Comparison of ENCODE assay signal across 26 cellular contexts in the genomic region with DNA sequence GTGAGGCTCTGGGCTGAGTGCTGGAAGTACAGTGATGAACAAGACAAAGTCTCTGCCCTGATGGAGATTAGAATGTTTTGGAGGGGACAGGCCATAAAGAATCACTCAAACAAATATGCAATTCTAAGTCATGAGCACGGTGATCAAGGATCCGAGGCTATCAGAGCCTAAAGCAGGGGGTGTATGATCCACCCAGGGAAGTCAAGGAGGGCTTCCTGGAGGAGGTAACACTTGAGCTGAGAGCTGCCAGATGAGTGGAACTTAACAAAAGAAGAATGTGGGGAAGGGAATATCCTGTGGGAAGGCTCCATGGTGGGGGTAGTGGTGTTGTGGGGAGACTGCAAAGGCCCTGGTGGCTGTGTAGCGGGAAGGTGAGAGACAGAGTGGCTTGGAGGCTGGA. TPM values are rescaled to one million over a fixed set of nuclear protein-coding genes. Genes with fewer than 3 reads are reported as not detected.
DNase-seq lines count a peak whose midpoint lies in the region; ATAC-seq, FAIRE-seq and TF ChIP-seq lines count a peak whose summit lies in the region.
"Had no signal": no experiment of that assay in that cellular context is flagged by ENCODE, and none has a peak within 500 bp of the region (broad histone marks: within the 10 kb centered on the region; RNA-seq: fewer than 3 reads in every experiment).

No MANE protein-coding gene starts in this region.

- ATAC-seq in HepG2 = no peak
- no peak for ATAC-seq in right lobe of liver
- ATAC-seq in T-helper 17 cell = no peak
- ATAC-seq in GM18520 (IDR thresholded peaks at IDR 0.05; ENCODE audit: unreplicated experiment) = no peak
- no peak for ATAC-seq in GM18861 (IDR thresholded peaks at IDR 0.05; ENCODE audit: unreplicated experiment)
- ATAC-seq: CD8-positive, alpha-beta T cell had no signal

- H3K4me3 ChIP-seq in HepG2 (replicated peaks in 1 of 3; ENCODE audit: insufficient read depth in 1 of 3, low read depth in 2 of 3, low read length in 3 of 3) (no peak overlapping the region), right lobe of liver (no peak overlapping the region)
- H3K4me3 ChIP-seq: BLaER1 had no signal

- POLR2A ChIA-PET in HepG2 (lab: Yijun Ruan, JAX) = no interaction called here

- DNase-seq in HepG2 (ENCODE audit: low spot score) (no peak), right lobe of liver (no peak), T-helper 17 cell (no peak), neural crest cell (ENCODE audit: low read depth, low spot score) (no peak), DMS 273 (lab: John Stamatoyannopoulos, UW; ENCODE audit: unreplicated experiment) (no peak)
- DNase-seq: ACHN; BE2C; C1 segment of cervical spinal cord; Caco-2; Calu3; CD4-positive, alpha-beta T cell; CD8-positive, alpha-beta T cell; DMS79 treated with DMSO at 0.1 percent for 48 hours; GF-D8 had no signal

- H3K9me3 ChIP-seq in HepG2 (ENCODE audit: low read length) = no peaks in the 10 kb centered on the region
- H3K9me3 ChIP-seq in right lobe of liver = no peaks in the 10 kb centered on the region
- H3K9me3 ChIP-seq in T-helper 17 cell (ENCODE audit: control insufficient read depth, low read length, poor library complexity, severe bottlenecking) = no peaks in the 10 kb centered on the region
- H3K9me3 ChIP-seq: BE2C, BLaER1, Caco-2 had no signal

- no peaks in the 10 kb centered on the region for H3K79me2 ChIP-seq in HepG2 (ENCODE audit: insufficient read depth, low read length)

- H3K27me3 ChIP-seq in HepG2 (ENCODE audit: control insufficient read depth in 1 of 2, insufficient read depth in 2 of 2, low read length in 2 of 2) (peaks cover 3 to 17% of the 10 kb centered on the region in 2 experiments; a peak in 2 of 5 replicates), right lobe of liver (no peaks in the 10 kb centered on the region)
- H3K27me3 ChIP-seq: BLaER1 had no signal

- TF ChIP-seq EP300 in HepG2 (IDR thresholded peaks at IDR 0.05; ENCODE audit: low read depth in 2 of 2, low read length in 2 of 2) = no peak
- no peak for TF ChIP-seq EP300 in HepG2 (CRISPR knock-in tag; IDR thresholded peaks at IDR 0.05; ENCODE audit: borderline replicate concordance)

- no peak overlapping the region for H3K4me2 ChIP-seq in HepG2 (ENCODE audit: low read depth, low read length)
- H3K4me2 ChIP-seq: BLaER1 had no signal

- intact Hi-C loops in HepG2 (cut with micrococcal nuclease; ENCODE audit: unreplicated experiment) = no loop called here
- intact Hi-C loops in right lobe of liver (cut with DNase I) = loop anchor here in 1 of 2 donors (10.0 kb wide), 1 partner anchor 113 kb away; no protein-coding TSS in a partner anchor

- no peaks in the 10 kb centered on the region for H3K36me3 ChIP-seq in HepG2 (replicated peaks in 1 of 2; ENCODE audit: control insufficient read depth in 1 of 2, insufficient read depth in 2 of 2, low read length in 2 of 2)
- no peaks in the 10 kb centered on the region for H3K36me3 ChIP-seq in right lobe of liver
- H3K36me3 ChIP-seq: BE2C, BLaER1 had no signal

- 16% methylated on average over 3 of the region's 3 CpGs for WGBS in HepG2 (ENCODE audit: low lambda C conversion rate)
- WGBS in right lobe of liver (ENCODE audit: insufficient coverage, low coverage, low lambda C conversion rate, missing lambda C conversion rate) = 83% methylated on average over 2 of the region's 3 CpGs

- H4K20me1 ChIP-seq in HepG2 (ENCODE audit: insufficient read depth, low read length) = no peaks in the 10 kb centered on the region
- H4K20me1 ChIP-seq: BLaER1 had no signal

- TF ChIP-seq POLR2A in HepG2 (IDR thresholded peaks at IDR 0.05; ENCODE audit: insufficient read depth in 1 of 2, low read depth in 2 of 2, low read length in 2 of 2) = no peak
- TF ChIP-seq POLR2A in right lobe of liver (IDR thresholded peaks at IDR 0.05) = no peak

- no TSS peak for BruUV-seq in HepG2 (replicated peaks; lab: Mats Ljungman, UMichigan)

- CTCF ChIA-PET in HepG2 (lab: Yijun Ruan, JAX; ENCODE audit: low intra/inter-chr PET ratio, low total read pairs) = no interaction called here

- peak overlapping the region; percentile 1 for H3K27ac Mint-ChIP-seq in T-helper 17 cell
- peak overlapping the region; percentile 20 for H3K27ac Mint-ChIP-seq in neural crest cell (ENCODE audit: unreplicated experiment)
- H3K27ac Mint-ChIP-seq: CD4-positive, alpha-beta T cell; CD8-positive, alpha-beta T cell had no signal

- H3K27me3 Mint-ChIP-seq in T-helper 17 cell (no peaks in the 10 kb centered on the region), neural crest cell (ENCODE audit: low read depth) (peaks cover 13% of the 10 kb centered on the region)
- H3K27me3 Mint-ChIP-seq: CD4-positive, alpha-beta T cell had no signal

- H3K4me3 Mint-ChIP-seq in T-helper 17 cell (no peak overlapping the region), neural crest cell (no peak overlapping the region)
- H3K4me3 Mint-ChIP-seq: CD14-positive monocyte; CD4-positive, alpha-beta T cell; CD8-positive, alpha-beta T cell had no signal

- H3K9me3 Mint-ChIP-seq in neural crest cell = no peaks in the 10 kb centered on the region
- H3K9me3 Mint-ChIP-seq: CD14-positive monocyte; CD4-positive, alpha-beta T cell; CD8-positive, alpha-beta T cell had no signal

- TF ChIP-seq RAD21 in HepG2 (CRISPR knock-in tag; IDR thresholded peaks at IDR 0.05) = no peak

- FAIRE-seq in HepG2 (lab: Jason Lieb, UNC) = no peak
- FAIRE-seq: D721Med, G401.6, GM12891, GM19239 had no signal

- no peak overlapping the region for H3K9ac ChIP-seq in HepG2 (ENCODE audit: insufficient read depth, low read depth, low read length)
- H3K9ac ChIP-seq: BLaER1 had no signal

- H3K4me1 ChIP-seq in HepG2 (ENCODE audit: insufficient read depth, low read length) (peaks cover 8% of the 10 kb centered on the region; the same call in 1 of the 2 replicates), right lobe of liver (no peaks in the 10 kb centered on the region)
- H3K4me1 ChIP-seq: BE2C, BLaER1, Caco-2 had no signal

- H3K4me1 Mint-ChIP-seq in T-helper 17 cell (no peaks in the 10 kb centered on the region), neural crest cell (no peaks in the 10 kb centered on the region)
- H3K4me1 Mint-ChIP-seq: CD14-positive monocyte had no signal

- TF ChIP-seq CTCF in HepG2 (CRISPR knock-in tag; IDR thresholded peaks at IDR 0.05) (no peak), right lobe of liver (IDR thresholded peaks at IDR 0.05) (no peak), neural crest cell (conservative IDR thresholded peaks at IDR 0.05) (no peak)

- H3K27ac ChIP-seq in HepG2 (ENCODE audit: extremely low read length, insufficient read depth, low read length) (no peak overlapping the region), right lobe of liver (no peak overlapping the region)
- H3K27ac ChIP-seq: 22Rv1, BLaER1 had no signal

- H3K36me3 Mint-ChIP-seq in T-helper 17 cell (ENCODE audit: low read depth) (no peaks in the 10 kb centered on the region), neural crest cell (ENCODE audit: low read depth) (no peaks in the 10 kb centered on the region)
- H3K36me3 Mint-ChIP-seq: CD14-positive monocyte; CD8-positive, alpha-beta T cell had no signal

- no peak overlapping the region for H2AFZ ChIP-seq in HepG2 (ENCODE audit: low read length)

- in situ Hi-C loops in HepG2 (cut with HindIII; ENCODE audit: extremely low pct_ligation_motif_present, low pct_unique_long_range_greater_than_20kb) = no loop called here

RNA-seq across cellular contexts. Expression of gene BPIFB4, which starts 12.2 kb away (rescaled TPM):
- total RNA-seq in HepG2 (2016; rRNA removed; fragmentation: Illumina TruSeq; extraction: Trizol) (not detected in 2 replicates), right lobe of liver (not detected), T-helper 17 cell (not detected), neural crest cell (not detected in 2 replicates)
- not detected in 2 replicates for total RNA-seq in HepG2 (2016; cell fraction: cytosol; rRNA removed; fragmentation: Illumina TruSeq; extraction: Trizol; ENCODE audit: low read depth)
- not detected in 2 replicates for total RNA-seq in HepG2 (2016; cell fraction: insoluble cytoplasmic fraction; rRNA removed; fragmentation: Illumina TruSeq; extraction: Trizol)
- total RNA-seq in HepG2 (2016; cell fraction: membrane; rRNA removed; fragmentation: Illumina TruSeq; extraction: Trizol) = not detected in 2 replicates
- total RNA-seq in HepG2 (2016; cell fraction: nucleus; rRNA removed; fragmentation: Illumina TruSeq; extraction: Trizol) = not detected in 2 replicates
- polyA plus RNA-seq in HepG2 (2011; rRNA removed) = 0.09 and 0.13 TPM in 2 replicates
- polyA plus RNA-seq in HepG2 (2011; cell fraction: cytosol; rRNA removed) = 0.06 and 0.07 TPM in 2 replicates
- polyA plus RNA-seq in HepG2 (2011; cell fraction: nucleus; rRNA removed) = 0.32 and 0.36 TPM in 2 replicates
- polyA plus RNA-seq in HepG2 (2012) = not detected in 2 replicates
- polyA plus RNA-seq in HepG2 (2016; cell fraction: cytosol; fragmentation: Illumina TruSeq; extraction: Trizol; ENCODE audit: low read depth) = not detected in 2 replicates
- polyA plus RNA-seq in HepG2 (2016; cell fraction: insoluble cytoplasmic fraction; fragmentation: Illumina TruSeq; extraction: Trizol; ENCODE audit: low read depth) = not detected in 2 replicates
- not detected in 2 replicates for polyA plus RNA-seq in HepG2 (2016; cell fraction: membrane; fragmentation: Illumina TruSeq; extraction: Trizol; ENCODE audit: low read depth)
- not detected in 2 replicates for polyA plus RNA-seq in HepG2 (2016; cell fraction: nucleus; fragmentation: Illumina TruSeq; extraction: Trizol; ENCODE audit: insufficient read depth, low read depth)
- not detected in 2 replicates for polyA minus RNA-seq in HepG2 (2011; rRNA and poly(A)+ RNA removed; ENCODE audit: low replicate concordance)
- not detected in 2 replicates for polyA minus RNA-seq in HepG2 (2011; cell fraction: cytosol; rRNA and poly(A)+ RNA removed)
- polyA minus RNA-seq in HepG2 (2011; cell fraction: nucleus; rRNA and poly(A)+ RNA removed) = not detected in 2 replicates
- total RNA-seq: A172; A673; Caco-2; Calu3; CD4-positive, alpha-beta T cell; CD8-positive, alpha-beta T cell had no signal
- polyA plus RNA-seq: AG04450, CD14-positive monocyte had no signal

RNA-seq across cellular contexts. Expression of gene BPIFB3, which starts 38.0 kb away (rescaled TPM):
- total RNA-seq in HepG2 (2016; rRNA removed; fragmentation: Illumina TruSeq; extraction: Trizol) = not detected in 2 replicates
- not detected in 2 replicates for total RNA-seq in HepG2 (2016; cell fraction: cytosol; rRNA removed; fragmentation: Illumina TruSeq; extraction: Trizol; ENCODE audit: low read depth)
- total RNA-seq in HepG2 (2016; cell fraction: insoluble cytoplasmic fraction; rRNA removed; fragmentation: Illumina TruSeq; extraction: Trizol) = not detected in 2 replicates
- total RNA-seq in HepG2 (2016; cell fraction: membrane; rRNA removed; fragmentation: Illumina TruSeq; extraction: Trizol) = not detected in 2 replicates
- total RNA-seq in HepG2 (2016; cell fraction: nucleus; rRNA removed; fragmentation: Illumina TruSeq; extraction: Trizol) = not detected in 2 replicates
- 0.09 TPM in 1 of 2 replicates, not detected in the other for polyA plus RNA-seq in HepG2 (2011; rRNA removed)
- not detected in 2 replicates for polyA plus RNA-seq in HepG2 (2011; cell fraction: cytosol; rRNA removed)
- polyA plus RNA-seq in HepG2 (2011; cell fraction: nucleus; rRNA removed) = 0.21 TPM in 1 of 2 replicates, not detected in the other
- not detected in 2 replicates for polyA plus RNA-seq in HepG2 (2012)
- not detected in 2 replicates for polyA plus RNA-seq in HepG2 (2016; cell fraction: cytosol; fragmentation: Illumina TruSeq; extraction: Trizol; ENCODE audit: low read depth)
- polyA plus RNA-seq in HepG2 (2016; cell fraction: insoluble cytoplasmic fraction; fragmentation: Illumina TruSeq; extraction: Trizol; ENCODE audit: low read depth) = not detected in 2 replicates
- not detected in 2 replicates for polyA plus RNA-seq in HepG2 (2016; cell fraction: membrane; fragmentation: Illumina TruSeq; extraction: Trizol; ENCODE audit: low read depth)
- polyA plus RNA-seq in HepG2 (2016; cell fraction: nucleus; fragmentation: Illumina TruSeq; extraction: Trizol; ENCODE audit: insufficient read depth, low read depth) = not detected in 2 replicates
- polyA minus RNA-seq in HepG2 (2011; rRNA and poly(A)+ RNA removed; ENCODE audit: low replicate concordance) = not detected in 2 replicates
- not detected in 2 replicates for polyA minus RNA-seq in HepG2 (2011; cell fraction: cytosol; rRNA and poly(A)+ RNA removed)
- polyA minus RNA-seq in HepG2 (2011; cell fraction: nucleus; rRNA and poly(A)+ RNA removed) = not detected in 2 replicates
- not detected for total RNA-seq in right lobe of liver
- total RNA-seq in T-helper 17 cell = not detected
- total RNA-seq in neural crest cell = not detected in 2 replicates
- total RNA-seq: A172; A673; Caco-2; Calu3; CD4-positive, alpha-beta T cell; CD8-positive, alpha-beta T cell had no signal
- polyA plus RNA-seq: AG04450, CD14-positive monocyte had no signal
